ENCODE assay signal across 8 cellular contexts in genomic region chr19:2493448-2493847, GRCh38. TPM values are rescaled to one million over a fixed set of nuclear protein-coding genes. Genes with fewer than 3 reads are reported as not detected.
DNase-seq lines count a peak whose midpoint lies in the region; ATAC-seq, FAIRE-seq and TF ChIP-seq lines count a peak whose summit lies in the region.
"Not testable (repeated sequence)": the region's sequence is repeated elsewhere in the genome, so short reads cannot be mapped to it uniquely, and the experiment has no call there.

No MANE protein-coding gene starts in this region.

- POLR2A ChIA-PET in AG04449 (lab: Yijun Ruan, JAX): interaction anchor here (0.7 to 3.1 kb wide), 5 partner anchors 15 to 110 kb away, joined by 3 to 59 read pairs (median 3); partner anchors contain the start of gene GADD45B

- peak; percentile 28 for FAIRE-seq in GM12891 (lab: Jason Lieb, UNC)

- H3K9ac ChIP-seq in Karpas-422 (ENCODE audit: low read length): not testable (repeated sequence)
- H3K9ac ChIP-seq in skeletal muscle satellite cell (ENCODE audit: low read depth, low read length): peak overlapping the region; percentile 97

- H3K4me1 Mint-ChIP-seq in natural killer cell treated with Interleukin-12 subunit alpha and Interleukin-12 subunit beta and Interleukin-15 and Interleukin-18, amount 100 ng/mL, for 72 hours (ENCODE audit: low read depth in 2 of 2): peaks cover 6 to 17% of the 10 kb centered on the region in 2 donors

- TF ChIP-seq CTCF in AG04449 (IDR thresholded peaks at IDR 0.05; ENCODE audit: insufficient read depth, low read length, missing control alignments); WERI-Rb-1 (IDR thresholded peaks at IDR 0.05; ENCODE audit: low read depth, low read length); brain microvascular endothelial cell (IDR thresholded peaks at IDR 0.05; ENCODE audit: low read depth, low read length, missing control alignments); hepatocyte (IDR thresholded peaks at IDR 0.05; ENCODE audit: poor library complexity): not testable (repeated sequence)

- not testable (repeated sequence) for H3K27ac ChIP-seq in Karpas-422 (ENCODE audit: low read length); WERI-Rb-1
- peak overlapping the region; percentile 80 for H3K27ac ChIP-seq in brain microvascular endothelial cell
- peak overlapping the region; percentile 88 for H3K27ac ChIP-seq in hepatocyte

- ATAC-seq in natural killer cell treated with Interleukin-12 subunit alpha and Interleukin-12 subunit beta and Interleukin-15 and Interleukin-18, amount 100 ng/mL, for 72 hours: not testable (repeated sequence)

- peaks cover 56% of the 10 kb centered on the region for H3K4me1 ChIP-seq in Karpas-422 (ENCODE audit: low read length)
- peaks cover 28% of the 10 kb centered on the region for H3K4me1 ChIP-seq in hepatocyte (ENCODE audit: insufficient read depth)
- H3K4me1 ChIP-seq in skeletal muscle satellite cell (ENCODE audit: control insufficient read depth, insufficient read depth, low read length): peaks cover 66% of the 10 kb centered on the region

- not testable (repeated sequence) for H3K9me3 ChIP-seq in Karpas-422 (ENCODE audit: low read length); WERI-Rb-1 (ENCODE audit: severe bottlenecking); hepatocyte (ENCODE audit: low read depth); skeletal muscle satellite cell (replicated peaks; ENCODE audit: low read length)

- H3K9me3 Mint-ChIP-seq in natural killer cell treated with Interleukin-12 subunit alpha and Interleukin-12 subunit beta and Interleukin-15 and Interleukin-18, amount 100 ng/mL, for 72 hours: not testable (repeated sequence)

- H3K4me3 ChIP-seq in AG04449 (ENCODE audit: low read depth, low read length) (peak overlapping the region; percentile 65), WERI-Rb-1 (ENCODE audit: low read depth, low read length) (peak overlapping the region; percentile 60), skeletal muscle satellite cell (ENCODE audit: low read length) (peak overlapping the region; percentile 76)
- H3K4me3 ChIP-seq in Karpas-422 (ENCODE audit: low read length); brain microvascular endothelial cell (ENCODE audit: low read depth, low read length); hepatocyte: not testable (repeated sequence)

- not testable (repeated sequence) for H3K27me3 ChIP-seq in Karpas-422 (ENCODE audit: low read length); brain microvascular endothelial cell (replicated peaks); hepatocyte; skeletal muscle satellite cell (ENCODE audit: control insufficient read depth, insufficient read depth, low read length)
- H3K27me3 ChIP-seq in WERI-Rb-1 (ENCODE audit: insufficient read depth, low read depth, severe bottlenecking): peaks cover 26% of the 10 kb centered on the region

- WGBS in hepatocyte (ENCODE audit: low lambda C conversion rate, missing lambda C conversion rate): 80% methylated on average over 14 of the region's 14 CpGs

- in situ Hi-C loops in brain microvascular endothelial cell (cut with HindIII; ENCODE audit: low pct_ligation_motif_present, low sequenced_read_pairs): not testable (repeated sequence)

- H3K9me2 ChIP-seq in Karpas-422 (replicated peaks; ENCODE audit: insufficient read depth, low read length); hepatocyte (replicated peaks; ENCODE audit: insufficient read depth): not testable (repeated sequence)

- H3K27me3 Mint-ChIP-seq in natural killer cell treated with Interleukin-12 subunit alpha and Interleukin-12 subunit beta and Interleukin-15 and Interleukin-18, amount 100 ng/mL, for 72 hours: peaks cover 6 to 19% of the 10 kb centered on the region in 2 donors

- DNase-seq in AG04449 (ENCODE audit: low read depth, low spot score); GM12891 (ENCODE audit: insufficient read length, low spot score); WERI-Rb-1; brain microvascular endothelial cell; hepatocyte (ENCODE audit: low spot score); natural killer cell treated with Interleukin-12 subunit alpha and Interleukin-12 subunit beta and Interleukin-15 and Interleukin-18, amount 100 ng/mL, for 72 hours (ENCODE audit: low spot score): not testable (repeated sequence)
- peak; percentile 38 for DNase-seq in Karpas-422

- not testable (repeated sequence) for H3K79me2 ChIP-seq in Karpas-422 (ENCODE audit: low read length); hepatocyte

- H3K36me3 Mint-ChIP-seq in natural killer cell treated with Interleukin-12 subunit alpha and Interleukin-12 subunit beta and Interleukin-15 and Interleukin-18, amount 100 ng/mL, for 72 hours: not testable (repeated sequence)

- peak overlapping the region; percentile 68 for H3K4me3 Mint-ChIP-seq in natural killer cell treated with Interleukin-12 subunit alpha and Interleukin-12 subunit beta and Interleukin-15 and Interleukin-18, amount 100 ng/mL, for 72 hours

- H2AFZ ChIP-seq in Karpas-422 (ENCODE audit: low read length); hepatocyte: not testable (repeated sequence)

- H3K27ac Mint-ChIP-seq in natural killer cell treated with Interleukin-12 subunit alpha and Interleukin-12 subunit beta and Interleukin-15 and Interleukin-18, amount 100 ng/mL, for 72 hours: not testable (repeated sequence)

- not testable (repeated sequence) for H3K36me3 ChIP-seq in Karpas-422 (ENCODE audit: insufficient read depth, low read length); WERI-Rb-1; brain microvascular endothelial cell (replicated peaks); hepatocyte (replicated peaks; ENCODE audit: insufficient read depth, low read depth); skeletal muscle satellite cell (ENCODE audit: insufficient read depth, low read length)

- CTCF ChIA-PET in AG04449 (lab: Yijun Ruan, JAX): interaction anchor here (1.1 to 2.1 kb wide), 3 partner anchors 15 to 117 kb away, joined by 3 to 7 read pairs (median 3); no protein-coding TSS in a partner anchor

- TF ChIP-seq POLR2A in GM12891 (IDR thresholded peaks at IDR 0.05; ENCODE audit: low read depth, low read length): not testable (repeated sequence)

- not testable (repeated sequence) for H4K20me1 ChIP-seq in Karpas-422 (ENCODE audit: insufficient read depth, low read depth, low read length); hepatocyte (ENCODE audit: insufficient read depth, poor library complexity, severe bottlenecking)

- H3K4me2 ChIP-seq in Karpas-422 (ENCODE audit: low read depth, low read length, poor library complexity, severe bottlenecking): not testable (repeated sequence)
- H3K4me2 ChIP-seq in hepatocyte: peak overlapping the region; percentile 95
- peak overlapping the region; percentile 95 for H3K4me2 ChIP-seq in skeletal muscle satellite cell (ENCODE audit: low read length)

RNA-seq across cellular contexts. Expression of gene GADD45B, which starts 17.5 kb away (rescaled TPM):
- polyA plus RNA-seq in GM12891 (2012; ENCODE audit: low read depth, missing spikeins): 138 TPM
- 8.6 and 11.0 TPM in 2 replicates for total RNA-seq in Karpas-422 (2014; rRNA removed; shearing (Covaris generic); ENCODE audit: low replicate concordance)
- 126 and 129 TPM in 2 replicates for total RNA-seq in hepatocyte
- polyA plus RNA-seq in hepatocyte: 229 and 299 TPM in 2 replicates
- total RNA-seq in natural killer cell treated with Interleukin-12 subunit alpha and Interleukin-12 subunit beta and Interleukin-15 and Interleukin-18, amount 100 ng/mL, for 72 hours: 100 to 1,000 TPM; 233 to 784 TPM
- total RNA-seq in skeletal muscle satellite cell (2012; rRNA removed): 47.4 and 61.6 TPM in 2 replicates

RNA-seq across cellular contexts. Expression of gene LMNB2, which starts 36.7 kb away (rescaled TPM):
- polyA plus RNA-seq in GM12891 (2012; ENCODE audit: low read depth, missing spikeins): 43.5 TPM
- total RNA-seq in Karpas-422 (2014; rRNA removed; shearing (Covaris generic); ENCODE audit: low replicate concordance): 20.8 and 80.2 TPM in 2 replicates
- total RNA-seq in hepatocyte: 44.7 and 48.4 TPM in 2 replicates
- polyA plus RNA-seq in hepatocyte: 28.9 and 42.0 TPM in 2 replicates
- 100 to 1,000 TPM in 1 of 2 donors, 10 to 100 TPM in 1; 74.9 to 165 TPM for total RNA-seq in natural killer cell treated with Interleukin-12 subunit alpha and Interleukin-12 subunit beta and Interleukin-15 and Interleukin-18, amount 100 ng/mL, for 72 hours
- 81.4 and 91.5 TPM in 2 replicates for total RNA-seq in skeletal muscle satellite cell (2012; rRNA removed)

Comparison
In these comparisons a context has a peak if more than half of its experiments do, and no peak if none do; other contexts are left out.
1. RNA of gene GADD45B, which starts 17.5 kb away (total RNA-seq): 233 to 784 TPM in natural killer cell treated with Interleukin-12 subunit alpha and Interleukin-12 subunit beta and Interleukin-15 and Interleukin-18, amount 100 ng/mL, for 72 hours and 126 to 129 TPM in hepatocyte; 8.6 to 11.0 TPM in Karpas-422; every median in the first group is over 10 times any median in the second.